ENCODE assay signal across 15 cellular contexts in the genomic region with DNA sequence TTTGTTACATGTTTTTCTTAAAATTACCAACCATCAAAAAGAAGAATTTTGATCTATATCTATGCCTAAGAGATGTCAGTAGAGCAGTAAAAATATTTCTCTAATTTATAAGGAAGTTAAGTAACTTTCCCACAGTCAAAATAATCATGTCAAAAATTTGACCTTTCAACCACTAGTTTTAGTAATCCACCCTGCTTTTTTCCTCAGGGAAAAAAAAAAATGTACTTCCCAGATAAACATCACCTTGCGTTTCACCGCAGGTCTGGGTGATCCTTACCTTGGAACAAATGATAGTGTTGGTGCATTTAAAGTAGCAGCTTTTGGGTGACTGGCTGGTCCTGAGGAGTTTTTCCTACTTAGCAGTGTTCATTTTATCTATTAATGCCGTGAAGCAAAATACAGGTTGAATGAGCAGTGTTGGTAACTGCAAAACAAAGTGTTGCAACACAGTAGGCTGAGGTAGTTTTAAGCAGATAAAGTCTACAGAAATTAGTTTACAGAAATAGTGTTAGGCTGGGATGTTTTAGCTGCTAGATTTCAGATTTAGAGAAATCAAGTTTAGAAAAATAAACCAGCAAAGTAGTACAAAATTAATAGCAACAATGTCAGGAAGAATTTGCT.
DNase-seq lines count a peak whose midpoint lies in the region; ATAC-seq and TF ChIP-seq lines count a peak whose summit lies in the region.
"Had no signal": no experiment of that assay in that cellular context is flagged by ENCODE, and none has a peak within 500 bp of the region (broad histone marks: within the 10 kb centered on the region; RNA-seq: fewer than 3 reads in every experiment).

No MANE protein-coding gene starts in this region.

- H3K27me3 ChIP-seq in HL-60 (ENCODE audit: insufficient read depth, poor library complexity, severe bottlenecking) = no peaks in the 10 kb centered on the region
- H3K27me3 ChIP-seq in liver (ENCODE audit: control insufficient read depth in 4 of 4, insufficient read depth in 4 of 4, low read length in 3 of 4) = no peaks in the 10 kb centered on the region
- no peaks in the 10 kb centered on the region for H3K27me3 ChIP-seq in subcutaneous abdominal adipose tissue (ENCODE audit: control insufficient read depth in 5 of 5, insufficient read depth in 4 of 5, low read length in 5 of 5)
- H3K27me3 ChIP-seq: BLaER1 had no signal

- H3K9ac ChIP-seq in liver (ENCODE audit: low read depth in 1 of 2, low read length in 2 of 2) (peak overlapping the region; percentile 53 to 77), subcutaneous abdominal adipose tissue (ENCODE audit: low read length in 5 of 5) (peak overlapping the region; percentile 6 to 65 (median 45))
- H3K9ac ChIP-seq: BLaER1, KMS-11 had no signal

- H3K36me3 ChIP-seq in liver (ENCODE audit: control insufficient read depth in 4 of 4, insufficient read depth in 3 of 4, low read depth in 1 of 4, low read length in 3 of 4) (no peaks in the 10 kb centered on the region), subcutaneous abdominal adipose tissue (ENCODE audit: control insufficient read depth in 5 of 5, insufficient read depth in 5 of 5, low read length in 5 of 5) (no peaks in the 10 kb centered on the region)
- H3K36me3 ChIP-seq: BLaER1 had no signal

- no peak for ATAC-seq in HG02852 (IDR thresholded peaks at IDR 0.05; ENCODE audit: unreplicated experiment)
- ATAC-seq: naive thymus-derived CD8-positive, alpha-beta T cell had no signal

- TF ChIP-seq RAD21 in liver (IDR thresholded peaks at IDR 0.05) = peak in 1 of 2 donors; percentile 19

- H3K4me3 ChIP-seq in HL-60 (replicated peaks; ENCODE audit: insufficient read depth, low read length) = no peak overlapping the region
- peak overlapping the region in 1 of 3 donors; percentile 26 for H3K4me3 ChIP-seq in liver (ENCODE audit: low read depth in 1 of 3, low read length in 3 of 3)
- H3K4me3 ChIP-seq in subcutaneous abdominal adipose tissue (ENCODE audit: low read depth in 1 of 5, low read length in 5 of 5) = peak overlapping the region in 1 of 5 donors; percentile 55
- H3K4me3 ChIP-seq: BLaER1, SK-N-MC had no signal

- H3K4me1 ChIP-seq in liver (ENCODE audit: control insufficient read depth in 4 of 4, insufficient read depth in 4 of 4, low read length in 3 of 4) = peaks cover 11 to 65% (median 40%) of the 10 kb centered on the region in 4 donors
- H3K4me1 ChIP-seq in subcutaneous abdominal adipose tissue (ENCODE audit: control insufficient read depth in 5 of 5, insufficient read depth in 5 of 5, low read length in 5 of 5) = peaks cover 2 to 62% (median 61%) of the 10 kb centered on the region in 5 donors

- peak overlapping the region; percentile 25 for H3K27ac ChIP-seq in HL-60 (replicated peaks)
- peak overlapping the region; percentile 76 for H3K27ac ChIP-seq in caudate nucleus (ENCODE audit: low read depth, low read length)
- peak overlapping the region; percentile 82 to 87 for H3K27ac ChIP-seq in liver (ENCODE audit: low read depth in 1 of 2, low read length in 2 of 2)
- H3K27ac ChIP-seq in subcutaneous abdominal adipose tissue (ENCODE audit: low read depth, low read length) = peak overlapping the region; percentile 91
- H3K27ac ChIP-seq: BLaER1, KMS-11, SK-N-MC had no signal

- TF ChIP-seq CTCF in HL-60 (IDR thresholded peaks at IDR 0.05; ENCODE audit: insufficient read depth, low read length) (no peak), liver (IDR thresholded peaks at IDR 0.05; ENCODE audit: low read depth, low read length, missing input control) (no peak)

- DNase-seq in HL-60 (ENCODE audit: low read depth in 1 of 2, low spot score in 1 of 2) = peak in 1 of 2 experiments; percentile 21
- no peak for DNase-seq in caudate nucleus (lab: John Stamatoyannopoulos, UW)
- no peak for DNase-seq in activated CD4-positive, alpha-beta T cell treated with anti-CD3 and anti-CD28 coated beads for 4 hours
- no peak for DNase-seq in cerebellum (ENCODE audit: low spot score)
- no peak for DNase-seq in SHP77 (lab: John Stamatoyannopoulos, UW)
- DNase-seq: activated CD4-positive, CD25-positive, alpha-beta regulatory T cell; naive thymus-derived CD8-positive, alpha-beta T cell; NCI-H187 treated with DMSO at 0.1 percent for 48 hours; NCI-H82 had no signal

- 16% methylated on average over 3 of the region's 3 CpGs for WGBS in liver

- no peaks in the 10 kb centered on the region for H3K9me3 ChIP-seq in liver (ENCODE audit: control insufficient read depth in 4 of 4, low read length in 3 of 4)
- H3K9me3 ChIP-seq in subcutaneous abdominal adipose tissue (ENCODE audit: control insufficient read depth in 5 of 5, low read length in 5 of 5) = no peaks in the 10 kb centered on the region
- H3K9me3 ChIP-seq: BLaER1 had no signal

TF ChIP-seq in liver, 16 proteins besides CTCF, POLR2A, EP300 and RAD21:
- peak; percentile 5 for TF ChIP-seq SP1 (IDR thresholded peaks at IDR 0.05)
- TF ChIP-seq MAX (IDR thresholded peaks at IDR 0.05) = peak; percentile 23
- TF ChIP-seq NR2F2 (IDR thresholded peaks at IDR 0.05) = no peak
- TF ChIP-seq FOXA2 (IDR thresholded peaks at IDR 0.05) = no peak
- TF ChIP-seq HNF4G (IDR thresholded peaks at IDR 0.05) = no peak
- peak; percentile 17 to 42 for TF ChIP-seq HNF4A (conservative IDR thresholded peaks at IDR 0.05)
- TF ChIP-seq RXRA (IDR thresholded peaks at IDR 0.05) = peak in 1 of 2 donors; percentile 48
- peak in 1 of 2 donors; percentile 31 for TF ChIP-seq JUND (IDR thresholded peaks at IDR 0.05)
- no peak for TF ChIP-seq ZBTB33 (IDR thresholded peaks at IDR 0.05)
- TF ChIP-seq TAF1 (conservative IDR thresholded peaks at IDR 0.05) = no peak

Comparison
In these comparisons a context has a peak if more than half of its experiments do, and no peak if none do; other contexts are left out.
1. H3K27ac ChIP-seq: peak in every context shown above with its lines; median percentile 91 in subcutaneous abdominal adipose tissue; 84 in liver; 76 in caudate nucleus; 25 in HL-60.